ENCODE assay signal across 8 cellular contexts in the genomic region with DNA sequence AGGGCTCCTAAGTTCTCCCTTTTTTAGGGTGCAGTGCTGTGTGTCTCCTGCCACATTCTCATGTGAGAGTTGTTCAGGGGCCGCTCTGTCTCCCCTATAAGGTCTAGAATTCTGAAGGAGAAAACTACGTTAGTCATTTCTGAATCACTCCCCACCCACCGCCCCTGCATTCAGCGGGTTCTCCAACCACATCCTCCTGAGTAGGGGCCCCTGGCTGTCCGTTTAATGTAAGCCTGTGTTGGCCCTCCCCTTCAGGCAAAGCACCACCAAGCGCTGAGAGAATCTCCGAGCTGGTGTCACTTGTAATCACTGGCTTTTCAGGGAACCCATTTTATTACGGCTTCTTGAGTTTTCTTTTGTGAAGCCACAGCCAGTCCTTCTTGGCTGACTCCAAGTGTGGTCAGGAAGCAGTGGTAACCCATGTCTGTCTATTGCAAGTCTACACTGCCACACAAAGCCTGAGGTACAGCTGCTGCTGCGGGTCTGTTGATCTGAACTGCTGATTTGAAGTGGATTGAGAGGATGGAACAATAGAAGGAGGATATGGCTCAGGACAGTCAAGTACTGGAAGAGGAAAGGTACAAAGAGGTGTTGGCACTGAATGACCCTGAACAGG. TPM values are rescaled to one million over a fixed set of nuclear protein-coding genes. Genes with fewer than 3 reads are reported as not detected.
A peak's percentile ranks its signal among the peaks of the same experiment; 100 is the strongest.
DNase-seq lines count a peak whose midpoint lies in the region; TF ChIP-seq lines count a peak whose summit lies in the region.

No MANE protein-coding gene starts in this region.

- no peaks in the 10 kb centered on the region for H3K27me3 ChIP-seq in GM23248 (replicated peaks; ENCODE audit: insufficient read depth)
- H3K27me3 ChIP-seq in transverse colon: no peaks in the 10 kb centered on the region

- H3K9me2 ChIP-seq in GM23248 (ENCODE audit: insufficient read depth): no peaks in the 10 kb centered on the region

- no peaks in the 10 kb centered on the region for H3K9me3 ChIP-seq in GM23248 (ENCODE audit: low read depth)
- peaks cover 0 to 4% of the 10 kb centered on the region in 2 donors for H3K9me3 ChIP-seq in transverse colon

- no peak overlapping the region for H3K9ac ChIP-seq in GM23248

- no peak for TF ChIP-seq POLR2A in transverse colon (IDR thresholded peaks at IDR 0.05)

- H3K4me2 ChIP-seq in GM23248 (ENCODE audit: unreplicated experiment): peak overlapping the region; percentile 1

- H3K4me3 ChIP-seq in GM23248 (no peak overlapping the region), transverse colon (no peak overlapping the region)

- no peak for TF ChIP-seq EP300 in transverse colon (IDR thresholded peaks at IDR 0.05; ENCODE audit: low read depth)

- H3K4me1 ChIP-seq in GM23248 (ENCODE audit: insufficient read depth) (peaks cover 9% of the 10 kb centered on the region; the same call in 1 of the 2 replicates), transverse colon (no peaks in the 10 kb centered on the region)

- H3K27ac ChIP-seq in GM23248 (0 out of 2 replicates have a peak overlapping the region, but pooled peaks have one; percentile 19), transverse colon (no peak overlapping the region)

- no peaks in the 10 kb centered on the region for H4K20me1 ChIP-seq in GM23248 (ENCODE audit: insufficient read depth)

- 32 to 38% methylated on average over 9 of the region's 9 CpGs for WGBS in GM23248 (ENCODE audit: low coverage in 1 of 2, low lambda C conversion rate in 2 of 2, missing lambda C conversion rate in 2 of 2), 2 experiments
- WGBS in transverse colon (ENCODE audit: low coverage in 1 of 2), 2 donors: 68 to 80% methylated on average over 1 to 9 of the region's 9 CpGs

- H3K79me2 ChIP-seq in GM23248 (ENCODE audit: insufficient read depth): no peaks in the 10 kb centered on the region

- H3K36me3 ChIP-seq in GM23248 (ENCODE audit: low read depth) (no peaks in the 10 kb centered on the region), transverse colon (no peaks in the 10 kb centered on the region)

- H3F3A ChIP-seq in GM23248 (ENCODE audit: insufficient read depth): no peaks in the 10 kb centered on the region

- peak overlapping the region; percentile 46 for H2AFZ ChIP-seq in GM23248

- TF ChIP-seq CTCF in transverse colon (IDR thresholded peaks at IDR 0.05): no peak

- in situ Hi-C loops in GM23248 (cut with MboI): no loop called here
- in situ Hi-C loops in transverse colon (cut with MboI; ENCODE audit: low pct_ligation_motif_present in 1 of 4, low pct_unique_long_range_greater_than_20kb in 1 of 4, low sequenced_read_pairs in 3 of 4): no loop called here

- DNase-seq in GM03348 (ENCODE audit: low spot score) (peak; percentile 27), GM23248 (peak; percentile 63), MV-4-11 (lab: John Stamatoyannopoulos, UW) (peak; percentile 88), activated T-helper 1 cell treated with Interleukin-2 at 50 U/mL for 16 hours (ENCODE audit: low read depth) (peak; percentile 29), ecto neural progenitor cell (ENCODE audit: low spot score) (no peak), SK-N-DZ (ENCODE audit: low spot score) (no peak), transverse colon (no peak)
- peak; percentile 77 for DNase-seq in stimulated activated CD4-positive, alpha-beta T cell treated with anti-CD3 and anti-CD28 coated beads, Interleukin-2, amount 100 ng/mL, for 4 hours (ENCODE audit: low read depth)

- intact Hi-C loops in transverse colon (cut with DNase I; ENCODE audit: low total_unique reads): no loop called here

RNA-seq across cellular contexts. Expression of a gene that starts 16.9 kb away (rescaled TPM):
- total RNA-seq in GM23248 (2014; rRNA removed; shearing (Covaris generic)): under 0.01 and 0.25 TPM in 2 replicates
- not detected in 2 replicates for polyA plus RNA-seq in GM23248 (2016; fragmentation: Nextera tagmentation; extraction: Ambion mirVana)
- not detected in 2 replicates for polyA plus RNA-seq in SK-N-DZ (2014; cell fraction: cytosol; rRNA removed)
- not detected in 2 replicates for polyA plus RNA-seq in SK-N-DZ (2014; cell fraction: nucleus; rRNA removed)
- total RNA-seq in transverse colon: under 1 TPM in 1 of 4 donors, not detected in 3; 0.32 TPM

RNA-seq across cellular contexts. Expression of a gene that starts 56.1 kb away (rescaled TPM):
- total RNA-seq in GM23248 (2014; rRNA removed; shearing (Covaris generic)): 13.7 and 16.4 TPM in 2 replicates
- 21.4 and 22.3 TPM in 2 replicates for polyA plus RNA-seq in GM23248 (2016; fragmentation: Nextera tagmentation; extraction: Ambion mirVana)
- 42.9 and 43.5 TPM in 2 replicates for polyA plus RNA-seq in SK-N-DZ (2014; cell fraction: cytosol; rRNA removed)
- 30.6 and 43.4 TPM in 2 replicates for polyA plus RNA-seq in SK-N-DZ (2014; cell fraction: nucleus; rRNA removed)
- 1 to 10 TPM in 3 of 4 donors, under 1 TPM in 1; 0.37 to 7.9 (median 3.7) TPM for total RNA-seq in transverse colon

Comparison
In these comparisons a context has a peak if more than half of its experiments do, and no peak if none do; other contexts are left out.
1. DNase-seq: peak in GM03348 (single experiment), GM23248 (single experiment), MV-4-11 (single experiment), activated T-helper 1 cell treated with Interleukin-2 at 50 U/mL for 16 hours (single experiment) and stimulated activated CD4-positive, alpha-beta T cell treated with anti-CD3 and anti-CD28 coated beads, Interleukin-2, amount 100 ng/mL, for 4 hours (single experiment); none in ecto neural progenitor cell (single experiment), SK-N-DZ (single experiment) and transverse colon (single experiment).